Comparison of ENCODE assay signal across 17 cellular contexts in genomic region chr3:40843851-40844548, GRCh38.
A peak's percentile ranks its signal among the peaks of the same experiment; 100 is the strongest.
DNase-seq lines count a peak whose midpoint lies in the region; ATAC-seq and TF ChIP-seq lines count a peak whose summit lies in the region.
"Had no signal": no experiment of that assay in that cellular context is flagged by ENCODE, and none has a peak within 500 bp of the region (broad histone marks: within the 10 kb centered on the region; RNA-seq: fewer than 3 reads in every experiment).

No MANE protein-coding gene starts in this region.

- BruUV-seq in Caco-2 (replicated peaks; lab: Mats Ljungman, UMichigan): no TSS peak

- peak overlapping the region; percentile 10 for H3K9ac ChIP-seq in mesendoderm (ENCODE audit: low read length)
- H3K9ac ChIP-seq: GM23248 had no signal

- H2BK15ac ChIP-seq in mesendoderm (replicated peaks; ENCODE audit: low read depth): peak overlapping the region; percentile 25

- peak overlapping the region; percentile 86 for H3K18ac ChIP-seq in mesendoderm (ENCODE audit: low read length)

- H3K4ac ChIP-seq in mesendoderm (ENCODE audit: low read depth, low read length): no peak overlapping the region

- H2BK120ac ChIP-seq in mesendoderm (ENCODE audit: low read depth, low read length): peak overlapping the region; percentile 35

- CTCF ChIA-PET in Caco-2 (lab: Charles Lee): no interaction called here

- intact Hi-C loops in Caco-2 (cut with micrococcal nuclease; ENCODE audit: unreplicated experiment): loop anchor here (10.0 kb wide), 1 partner anchor 351 kb away; the partner anchor contains the start of gene CTNNB1

- H3K4me3 Mint-ChIP-seq in Caco-2 (ENCODE audit: unreplicated experiment): no peak overlapping the region
- H3K4me3 Mint-ChIP-seq: activated CD4-positive, alpha-beta T cell treated with anti-CD3 and anti-CD28 coated beads for 36 hours; activated naive CD4-positive, alpha-beta T cell treated with anti-CD3 and anti-CD28 coated beads, Interleukin-2, amount 50 U/mL, for 24 hours; T-helper 2 cell treated with Interferon-gamma antibody and Interleukin-4, amounts not matched to agents 5 μg/mL and 100 μg/mL, for 36 hours had no signal

- no peaks in the 10 kb centered on the region for H3K79me1 ChIP-seq in mesendoderm (ENCODE audit: low read length)

- ATAC-seq in GM21576 (IDR thresholded peaks at IDR 0.05; ENCODE audit: unreplicated experiment): no peak
- ATAC-seq in GM19328 (IDR thresholded peaks at IDR 0.05; ENCODE audit: unreplicated experiment): no peak
- ATAC-seq: activated CD4-positive, alpha-beta T cell treated with anti-CD3 and anti-CD28 coated beads for 36 hours; left lung had no signal

- no peak overlapping the region for H2AK5ac ChIP-seq in mesendoderm (ENCODE audit: low read length)

- H4K8ac ChIP-seq in mesendoderm (ENCODE audit: low read depth, low read length): no peak overlapping the region

- TF ChIP-seq CTCF in Caco-2 (IDR thresholded peaks at IDR 0.05; ENCODE audit: insufficient read depth in 1 of 2, low read depth in 1 of 2, low read length in 1 of 2, severe bottlenecking in 1 of 2, unreplicated experiment in 1 of 2): no peak

- H3K36me3 Mint-ChIP-seq in Caco-2 (ENCODE audit: insufficient read depth, unreplicated experiment): no peaks in the 10 kb centered on the region
- H3K36me3 Mint-ChIP-seq: activated naive CD4-positive, alpha-beta T cell treated with anti-CD3 and anti-CD28 coated beads, Interleukin-2, amount 50 U/mL, for 24 hours had no signal

- no peaks in the 10 kb centered on the region for H3K9me3 ChIP-seq in Caco-2
- H3K9me3 ChIP-seq: left lung, prostate gland, vagina had no signal

- no peak overlapping the region for H2BK5ac ChIP-seq in mesendoderm (ENCODE audit: low read length)

- no CpG with 5 or more reads among the region's 7 CpGs for WGBS in mesendoderm (ENCODE audit: extremely low coverage, insufficient coverage, low lambda C conversion rate)

- H3K9me3 Mint-ChIP-seq in Caco-2 (ENCODE audit: unreplicated experiment): no peaks in the 10 kb centered on the region
- H3K9me3 Mint-ChIP-seq: activated naive CD4-positive, alpha-beta T cell treated with anti-CD3 and anti-CD28 coated beads, Interleukin-2, amount 50 U/mL, for 24 hours had no signal

- H3K27me3 ChIP-seq in Caco-2 (replicated peaks; ENCODE audit: control insufficient read depth, insufficient read depth, low read length) (no peaks in the 10 kb centered on the region), mesendoderm (ENCODE audit: insufficient read depth, low read length, poor library complexity) (no peaks in the 10 kb centered on the region)
- H3K27me3 ChIP-seq: left lung, vagina had no signal

- H3K4me2 ChIP-seq in mesendoderm (ENCODE audit: low read length): no peak overlapping the region

- no peak overlapping the region for H3K23ac ChIP-seq in mesendoderm (ENCODE audit: low read length)

- H3K4me3 ChIP-seq in Caco-2 (ENCODE audit: low read depth, low read length) (no peak overlapping the region), mesendoderm (ENCODE audit: low read length) (no peak overlapping the region)
- H3K4me3 ChIP-seq: GM23248, left lung, prostate gland, vagina had no signal

- H3K36me3 ChIP-seq in Caco-2 (ENCODE audit: control insufficient read depth, insufficient read depth, low read length): no peaks in the 10 kb centered on the region
- H3K36me3 ChIP-seq in mesendoderm (ENCODE audit: control insufficient read depth, insufficient read depth, low read length): no peaks in the 10 kb centered on the region
- H3K36me3 ChIP-seq: left lung, prostate gland, vagina had no signal

- H3K56ac ChIP-seq in mesendoderm (ENCODE audit: low read length): no peak overlapping the region

- H3K4me1 Mint-ChIP-seq in Caco-2 (ENCODE audit: low read depth, unreplicated experiment): peaks cover 6% of the 10 kb centered on the region
- H3K4me1 Mint-ChIP-seq: activated CD4-positive, alpha-beta T cell treated with anti-CD3 and anti-CD28 coated beads for 36 hours; activated naive CD4-positive, alpha-beta T cell treated with anti-CD3 and anti-CD28 coated beads, Interleukin-2, amount 50 U/mL, for 24 hours had no signal

- no peak overlapping the region for H3K27ac Mint-ChIP-seq in Caco-2 (ENCODE audit: unreplicated experiment)
- H3K27ac Mint-ChIP-seq: activated CD4-positive, alpha-beta T cell treated with anti-CD3 and anti-CD28 coated beads for 36 hours; activated naive CD4-positive, alpha-beta T cell treated with anti-CD3 and anti-CD28 coated beads, Interleukin-2, amount 50 U/mL, for 24 hours; T-helper 2 cell treated with Interferon-gamma antibody and Interleukin-4, amounts not matched to agents 5 μg/mL and 100 μg/mL, for 36 hours had no signal

- 0 out of 2 replicates have a peak, but pooled peaks cover 3% of the 10 kb centered on the region for H3K4me1 ChIP-seq in Caco-2
- H3K4me1 ChIP-seq in mesendoderm (ENCODE audit: control insufficient read depth, low read depth, low read length): peaks cover 3% of the 10 kb centered on the region
- H3K4me1 ChIP-seq: left lung, prostate gland, vagina had no signal

- H3K27ac ChIP-seq in mesendoderm (ENCODE audit: low read depth, low read length): peak overlapping the region; percentile 79
- H3K27ac ChIP-seq: GM23248, left lung, prostate gland, vagina had no signal

- H3K27me3 Mint-ChIP-seq in Caco-2 (ENCODE audit: insufficient read depth, unreplicated experiment): no peaks in the 10 kb centered on the region

- peak overlapping the region; percentile 72 for H4K5ac ChIP-seq in mesendoderm (ENCODE audit: low read length)

- peak; percentile 37 to 66 for DNase-seq in Caco-2
- DNase-seq in OCI-M1 (lab: John Stamatoyannopoulos, UW): peak; percentile 2
- DNase-seq in dermis blood vessel endothelial cell: peak; percentile 48
- DNase-seq in mesendoderm: peak; percentile 93
- no peak for DNase-seq in amygdala (lab: John Stamatoyannopoulos, UW)
- no peak for DNase-seq in DMS53 treated with DMSO at 0.1 percent for 48 hours (lab: John Stamatoyannopoulos, UW; ENCODE audit: unreplicated experiment)
- DNase-seq: activated CD4-positive, alpha-beta T cell treated with anti-CD3 and anti-CD28 coated beads for 36 hours; GM23248; left lung; NCI-H146; Right ventricle myocardium superior had no signal

- H3K79me2 ChIP-seq in mesendoderm (ENCODE audit: control insufficient read depth, insufficient read depth, low read length): no peaks in the 10 kb centered on the region

- POLR2A ChIA-PET in Caco-2 (lab: Charles Lee): no interaction called here

Comparison
In these comparisons a context has a peak if more than half of its experiments do, and no peak if none do; other contexts are left out.
1. DNase-seq: peak in Caco-2 (2 of 2), OCI-M1 (single experiment), dermis blood vessel endothelial cell (single experiment) and mesendoderm (single experiment); none in amygdala (0 of 56) and DMS53 treated with DMSO at 0.1 percent for 48 hours (single experiment).